13 cellular contexts compared by ENCODE assay signal in the genomic region with DNA sequence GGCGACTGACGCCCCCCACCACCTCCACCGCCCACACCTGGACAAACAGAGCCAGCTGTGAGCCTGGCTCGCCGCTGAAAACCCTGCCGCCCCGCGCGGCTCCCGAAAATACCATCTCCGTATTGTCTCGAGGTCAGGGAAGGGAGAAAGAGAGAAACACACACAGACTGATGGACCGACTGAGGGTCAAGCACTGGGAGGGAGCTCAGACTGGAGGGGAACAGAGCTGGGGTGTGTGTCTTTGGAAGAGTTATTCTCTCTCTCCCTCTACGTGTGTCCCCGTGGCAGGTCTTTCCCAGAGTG. TPM values are rescaled to one million over a fixed set of nuclear protein-coding genes. Genes with fewer than 3 reads are reported as not detected.
A peak's percentile ranks its signal among the peaks of the same experiment; 100 is the strongest.
DNase-seq lines count a peak whose midpoint lies in the region; ATAC-seq and TF ChIP-seq lines count a peak whose summit lies in the region.
"Had no signal": no experiment of that assay in that cellular context is flagged by ENCODE, and none has a peak within 500 bp of the region (broad histone marks: within the 10 kb centered on the region; RNA-seq: fewer than 3 reads in every experiment).

No MANE protein-coding gene starts in this region.

- WGBS in endodermal cell (ENCODE audit: insufficient coverage in 1 of 2, insufficient read length in 1 of 2), 2 experiments, result 1 to 5% methylated on average over 4 to 15 of the region's 15 CpGs
- 4% methylated on average over 14 of the region's 15 CpGs for WGBS in prostate gland

- DNase-seq in SHP77 treated with DMSO at 0.1 percent for 48 hours (lab: John Stamatoyannopoulos, UW) (peak; percentile 58), SHP77 (lab: John Stamatoyannopoulos, UW) (no peak), NCI-H526 treated with DMSO at 0.1 percent for 48 hours (lab: John Stamatoyannopoulos, UW) (peak; percentile 40), endodermal cell (peak; percentile 65), prostate gland (ENCODE audit: low spot score) (peak; percentile 14), sciatic nerve (ENCODE audit: low spot score) (no peak), NK-92 (lab: John Stamatoyannopoulos, UW; ENCODE audit: unreplicated experiment) (no peak)
- DNase-seq: AML-193, immature natural killer cell, NCI-H2227 treated with DMSO at 0.1 percent for 48 hours, occipital lobe had no signal

- ATAC-seq in HG03460 (IDR thresholded peaks at IDR 0.05; ENCODE audit: unreplicated experiment) (no peak), sciatic nerve (no peak)

- peaks cover 98% of the 10 kb centered on the region for H3K27me3 Mint-ChIP-seq in endodermal cell (ENCODE audit: insufficient read depth)

- H3K36me3 ChIP-seq in endodermal cell (ENCODE audit: control insufficient read depth, insufficient read depth, low read length) (no peaks in the 10 kb centered on the region), prostate gland (no peaks in the 10 kb centered on the region)

- no peak overlapping the region for H3K27ac Mint-ChIP-seq in endodermal cell
- H3K27ac Mint-ChIP-seq: immature natural killer cell had no signal

- peak overlapping the region; percentile 43 for H3K4me3 Mint-ChIP-seq in endodermal cell

- H3K27me3 ChIP-seq in endodermal cell (ENCODE audit: control insufficient read depth, insufficient read depth, low read length, poor library complexity, severe bottlenecking) (peaks cover 100% of the 10 kb centered on the region), prostate gland (replicated peaks; ENCODE audit: insufficient read depth) (no peaks in the 10 kb centered on the region)

- peaks cover 61% of the 10 kb centered on the region for H3K4me1 Mint-ChIP-seq in endodermal cell

- H3K36me3 Mint-ChIP-seq in endodermal cell (ENCODE audit: low read depth), result no peaks in the 10 kb centered on the region

- intact Hi-C loops in prostate gland (cut with DNase I) (loop anchor here (5.0 to 10.0 kb wide), 2 partner anchors 69 to 371 kb away; a partner anchor contains a TSS), sciatic nerve (cut with DNase I) (loop anchor here (10.0 kb wide), 1 partner anchor 71 kb away; a partner anchor contains a TSS)

- H3K27ac ChIP-seq in endodermal cell (ENCODE audit: low read depth, low read length) (no peak overlapping the region), prostate gland (peak overlapping the region; percentile 92 to 93)
- H3K27ac ChIP-seq: SK-N-MC had no signal

- TF ChIP-seq CTCF in endodermal cell (conservative IDR thresholded peaks at IDR 0.05), result no peak
- TF ChIP-seq CTCF in prostate gland (IDR thresholded peaks at IDR 0.05), result no peak

- H3K9me3 ChIP-seq in endodermal cell (ENCODE audit: control insufficient read depth, low read length) (no peaks in the 10 kb centered on the region), prostate gland (no peaks in the 10 kb centered on the region)

- H3K4me3 ChIP-seq in endodermal cell (ENCODE audit: low read length) (no peak overlapping the region), prostate gland (peak overlapping the region; percentile 10 to 31)
- H3K4me3 ChIP-seq: SK-N-MC had no signal

- H3K4me1 ChIP-seq in endodermal cell (ENCODE audit: control insufficient read depth, insufficient read depth, low read length) (peaks cover 12% of the 10 kb centered on the region), prostate gland (replicated peaks) (peaks cover 2% of the 10 kb centered on the region)

- no peak for TF ChIP-seq POLR2A in prostate gland (IDR thresholded peaks at IDR 0.05)

- no peak overlapping the region for H3K9ac ChIP-seq in endodermal cell (ENCODE audit: extremely low read depth, low read length, poor library complexity, severe bottlenecking)

- no peaks in the 10 kb centered on the region for H3K9me3 Mint-ChIP-seq in endodermal cell

RNA-seq across cellular contexts. Expression of a gene that starts 4.1 kb away (rescaled TPM):
- total RNA-seq in endodermal cell, result under 1 TPM in 1 of 2 donors, not detected in 1; 0.13 TPM
- 4.8 TPM for polyA plus RNA-seq in endodermal cell (2013, experiment 1 of 2)
- 4.9 TPM for polyA plus RNA-seq in endodermal cell (2013, experiment 2 of 2)
- 10 to 100 TPM; 23.5 to 25.0 TPM for total RNA-seq in prostate gland
- 5.2 TPM for total RNA-seq in sciatic nerve
- polyA plus RNA-seq: immature natural killer cell had no signal

Comparison
In these comparisons a context has a peak if more than half of its experiments do, and no peak if none do; other contexts are left out.
1. DNase-seq: peak in SHP77 treated with DMSO at 0.1 percent for 48 hours (single experiment), NCI-H526 treated with DMSO at 0.1 percent for 48 hours (single experiment), endodermal cell (single experiment) and prostate gland (single experiment); none in SHP77 (0 of 2), sciatic nerve (single experiment) and NK-92 (single experiment).